ENCODE assay signal across 2 cellular contexts in genomic region chr1:81192647-81193642, GRCh38.
TF ChIP-seq lines count a peak whose summit lies in the region.

No MANE protein-coding gene starts in this region.

TF ChIP-seq in HEK293, 187 proteins besides CTCF, POLR2A, EP300 and RAD21 (continued from another document):
- TF ChIP-seq ZBTB44 (tag by site-specific recombination; IDR thresholded peaks at IDR 0.05) (no peak), ZNF184 (tag by site-specific recombination; IDR thresholded peaks at IDR 0.05) (no peak)

TF ChIP-seq in H1, 55 proteins besides CTCF, POLR2A, EP300 and RAD21:
- TF ChIP-seq, protein P1, sequence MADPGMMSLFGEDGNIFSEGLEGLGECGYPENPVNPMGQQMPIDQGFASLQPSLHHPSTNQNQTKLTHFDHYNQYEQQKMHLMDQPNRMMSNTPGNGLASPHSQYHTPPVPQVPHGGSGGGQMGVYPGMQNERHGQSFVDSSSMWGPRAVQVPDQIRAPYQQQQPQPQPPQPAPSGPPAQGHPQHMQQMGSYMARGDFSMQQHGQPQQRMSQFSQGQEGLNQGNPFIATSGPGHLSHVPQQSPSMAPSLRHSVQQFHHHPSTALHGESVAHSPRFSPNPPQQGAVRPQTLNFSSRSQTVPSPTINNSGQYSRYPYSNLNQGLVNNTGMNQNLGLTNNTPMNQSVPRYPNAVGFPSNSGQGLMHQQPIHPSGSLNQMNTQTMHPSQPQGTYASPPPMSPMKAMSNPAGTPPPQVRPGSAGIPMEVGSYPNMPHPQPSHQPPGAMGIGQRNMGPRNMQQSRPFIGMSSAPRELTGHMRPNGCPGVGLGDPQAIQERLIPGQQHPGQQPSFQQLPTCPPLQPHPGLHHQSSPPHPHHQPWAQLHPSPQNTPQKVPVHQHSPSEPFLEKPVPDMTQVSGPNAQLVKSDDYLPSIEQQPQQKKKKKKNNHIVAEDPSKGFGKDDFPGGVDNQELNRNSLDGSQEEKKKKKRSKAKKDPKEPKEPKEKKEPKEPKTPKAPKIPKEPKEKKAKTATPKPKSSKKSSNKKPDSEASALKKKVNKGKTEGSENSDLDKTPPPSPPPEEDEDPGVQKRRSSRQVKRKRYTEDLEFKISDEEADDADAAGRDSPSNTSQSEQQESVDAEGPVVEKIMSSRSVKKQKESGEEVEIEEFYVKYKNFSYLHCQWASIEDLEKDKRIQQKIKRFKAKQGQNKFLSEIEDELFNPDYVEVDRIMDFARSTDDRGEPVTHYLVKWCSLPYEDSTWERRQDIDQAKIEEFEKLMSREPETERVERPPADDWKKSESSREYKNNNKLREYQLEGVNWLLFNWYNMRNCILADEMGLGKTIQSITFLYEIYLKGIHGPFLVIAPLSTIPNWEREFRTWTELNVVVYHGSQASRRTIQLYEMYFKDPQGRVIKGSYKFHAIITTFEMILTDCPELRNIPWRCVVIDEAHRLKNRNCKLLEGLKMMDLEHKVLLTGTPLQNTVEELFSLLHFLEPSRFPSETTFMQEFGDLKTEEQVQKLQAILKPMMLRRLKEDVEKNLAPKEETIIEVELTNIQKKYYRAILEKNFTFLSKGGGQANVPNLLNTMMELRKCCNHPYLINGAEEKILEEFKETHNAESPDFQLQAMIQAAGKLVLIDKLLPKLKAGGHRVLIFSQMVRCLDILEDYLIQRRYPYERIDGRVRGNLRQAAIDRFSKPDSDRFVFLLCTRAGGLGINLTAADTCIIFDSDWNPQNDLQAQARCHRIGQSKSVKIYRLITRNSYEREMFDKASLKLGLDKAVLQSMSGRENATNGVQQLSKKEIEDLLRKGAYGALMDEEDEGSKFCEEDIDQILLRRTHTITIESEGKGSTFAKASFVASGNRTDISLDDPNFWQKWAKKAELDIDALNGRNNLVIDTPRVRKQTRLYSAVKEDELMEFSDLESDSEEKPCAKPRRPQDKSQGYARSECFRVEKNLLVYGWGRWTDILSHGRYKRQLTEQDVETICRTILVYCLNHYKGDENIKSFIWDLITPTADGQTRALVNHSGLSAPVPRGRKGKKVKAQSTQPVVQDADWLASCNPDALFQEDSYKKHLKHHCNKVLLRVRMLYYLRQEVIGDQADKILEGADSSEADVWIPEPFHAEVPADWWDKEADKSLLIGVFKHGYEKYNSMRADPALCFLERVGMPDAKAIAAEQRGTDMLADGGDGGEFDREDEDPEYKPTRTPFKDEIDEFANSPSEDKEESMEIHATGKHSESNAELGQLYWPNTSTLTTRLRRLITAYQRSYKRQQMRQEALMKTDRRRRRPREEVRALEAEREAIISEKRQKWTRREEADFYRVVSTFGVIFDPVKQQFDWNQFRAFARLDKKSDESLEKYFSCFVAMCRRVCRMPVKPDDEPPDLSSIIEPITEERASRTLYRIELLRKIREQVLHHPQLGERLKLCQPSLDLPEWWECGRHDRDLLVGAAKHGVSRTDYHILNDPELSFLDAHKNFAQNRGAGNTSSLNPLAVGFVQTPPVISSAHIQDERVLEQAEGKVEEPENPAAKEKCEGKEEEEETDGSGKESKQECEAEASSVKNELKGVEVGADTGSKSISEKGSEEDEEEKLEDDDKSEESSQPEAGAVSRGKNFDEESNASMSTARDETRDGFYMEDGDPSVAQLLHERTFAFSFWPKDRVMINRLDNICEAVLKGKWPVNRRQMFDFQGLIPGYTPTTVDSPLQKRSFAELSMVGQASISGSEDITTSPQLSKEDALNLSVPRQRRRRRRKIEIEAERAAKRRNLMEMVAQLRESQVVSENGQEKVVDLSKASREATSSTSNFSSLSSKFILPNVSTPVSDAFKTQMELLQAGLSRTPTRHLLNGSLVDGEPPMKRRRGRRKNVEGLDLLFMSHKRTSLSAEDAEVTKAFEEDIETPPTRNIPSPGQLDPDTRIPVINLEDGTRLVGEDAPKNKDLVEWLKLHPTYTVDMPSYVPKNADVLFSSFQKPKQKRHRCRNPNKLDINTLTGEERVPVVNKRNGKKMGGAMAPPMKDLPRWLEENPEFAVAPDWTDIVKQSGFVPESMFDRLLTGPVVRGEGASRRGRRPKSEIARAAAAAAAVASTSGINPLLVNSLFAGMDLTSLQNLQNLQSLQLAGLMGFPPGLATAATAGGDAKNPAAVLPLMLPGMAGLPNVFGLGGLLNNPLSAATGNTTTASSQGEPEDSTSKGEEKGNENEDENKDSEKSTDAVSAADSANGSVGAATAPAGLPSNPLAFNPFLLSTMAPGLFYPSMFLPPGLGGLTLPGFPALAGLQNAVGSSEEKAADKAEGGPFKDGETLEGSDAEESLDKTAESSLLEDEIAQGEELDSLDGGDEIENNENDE (IDR thresholded peaks at IDR 0.05; ENCODE audit: insufficient replicate concordance, low read length) = no peak
- no peak for TF ChIP-seq CBX8 (IDR thresholded peaks at IDR 0.05; ENCODE audit: borderline replicate concordance, low read depth, low read length)
- no peak for TF ChIP-seq CEBPB (IDR thresholded peaks at IDR 0.05; ENCODE audit: low read depth, low read length)
- TF ChIP-seq BACH1 (IDR thresholded peaks at IDR 0.05; ENCODE audit: low read length) = no peak
- TF ChIP-seq TAF1 (IDR thresholded peaks at IDR 0.05; ENCODE audit: low read depth, low read length) = no peak
- TF ChIP-seq KDM5A (IDR thresholded peaks at IDR 0.05; ENCODE audit: low read length) = no peak
- TF ChIP-seq SP4 (IDR thresholded peaks at IDR 0.05; ENCODE audit: low read length) = no peak
- no peak for TF ChIP-seq BRCA1 (IDR thresholded peaks at IDR 0.05; ENCODE audit: low read depth, low read length)
- TF ChIP-seq TAF7 (optimal IDR thresholded peaks at IDR 0.05; ENCODE audit: borderline replicate concordance, low read depth, low read length) = no peak
- no peak for TF ChIP-seq CREB1 (IDR thresholded peaks at IDR 0.05)
- no peak for TF ChIP-seq RFX5 (IDR thresholded peaks at IDR 0.05; ENCODE audit: borderline replicate concordance, low read depth, low read length)
- TF ChIP-seq FOSL1 (IDR thresholded peaks at IDR 0.05; ENCODE audit: insufficient read depth, low read depth, low read length) = no peak
- no peak for TF ChIP-seq HDAC6 (IDR thresholded peaks at IDR 0.05; ENCODE audit: low read depth, low read length)
TF ChIP-seq in H1: peak in this region for 0.
